In the genomic region with DNA sequence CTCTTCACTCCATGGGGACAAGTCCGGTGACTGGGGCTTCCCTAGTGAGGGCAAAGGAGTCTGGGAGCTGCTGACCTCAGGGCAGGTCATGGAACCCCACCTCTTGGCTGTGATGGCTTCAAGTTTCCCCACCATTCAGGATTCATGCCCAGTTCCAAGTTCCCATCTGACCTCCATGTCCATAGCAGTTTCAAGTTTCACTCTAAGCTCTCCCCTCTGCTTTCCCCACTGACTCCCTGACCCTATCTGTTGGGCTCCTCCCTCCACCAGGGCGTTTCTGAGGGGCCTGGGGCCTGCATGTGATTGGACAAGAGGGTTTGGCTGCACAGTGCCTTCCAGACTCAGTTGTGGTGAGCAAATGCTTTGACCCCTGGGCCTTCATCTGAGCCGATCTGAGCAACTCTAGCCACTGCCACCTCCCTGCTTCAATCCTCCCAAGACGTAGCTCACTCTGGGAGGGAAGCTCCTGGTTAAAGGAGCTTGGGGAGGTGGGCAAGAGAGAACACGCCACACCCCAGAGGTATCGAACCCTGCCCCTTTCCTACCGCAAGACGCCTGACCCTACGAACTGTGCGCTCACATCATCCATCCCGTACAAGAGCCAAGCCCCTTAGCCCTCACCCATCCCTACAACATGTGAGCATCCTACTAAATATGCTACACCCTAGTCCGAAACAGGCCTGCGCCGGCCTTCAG, we compare ENCODE assay signal across 12 cellular contexts. TPM values are rescaled to one million over a fixed set of nuclear protein-coding genes. Genes with fewer than 3 reads are reported as not detected.
DNase-seq lines count a peak whose midpoint lies in the region; ATAC-seq and TF ChIP-seq lines count a peak whose summit lies in the region.
"Had no signal": no experiment of that assay in that cellular context is flagged by ENCODE, and none has a peak within 500 bp of the region (broad histone marks: within the 10 kb centered on the region; RNA-seq: fewer than 3 reads in every experiment).

No MANE protein-coding gene starts in this region.

- H4K20me1 ChIP-seq in OCI-LY7 (ENCODE audit: insufficient read depth, low read length) = no peaks in the 10 kb centered on the region; the same call in 1 of the 2 replicates

- WGBS in transverse colon (ENCODE audit: low coverage in 1 of 2), 2 donors = 80 to 84% methylated on average over 1 to 14 of the region's 14 CpGs

- TF ChIP-seq EP300 in transverse colon (IDR thresholded peaks at IDR 0.05; ENCODE audit: low read depth) = no peak

- CTCF ChIA-PET in OCI-LY7 (lab: Charles Lee; ENCODE audit: unreplicated experiment) = no interaction called here

- H3K4me2 ChIP-seq in OCI-LY7 (ENCODE audit: low read length) = no peak overlapping the region

- TF ChIP-seq CTCF in left ventricle myocardium inferior (IDR thresholded peaks at IDR 0.05; ENCODE audit: borderline replicate concordance) (no peak), fibroblast of villous mesenchyme (IDR thresholded peaks at IDR 0.05; ENCODE audit: insufficient read depth, low read depth, low read length) (no peak), transverse colon (IDR thresholded peaks at IDR 0.05) (no peak), OCI-LY7 (conservative IDR thresholded peaks at IDR 0.05; ENCODE audit: low read length) (no peak)

- DNase-seq in left ventricle myocardium inferior (no peak), cardiac septum (ENCODE audit: low spot score) (no peak), fibroblast of villous mesenchyme (ENCODE audit: low read depth) (peak; percentile 77), transverse colon (no peak), OCI-LY7 (ENCODE audit: low spot score) (no peak)
- DNase-seq: activated B cell treated with CpG ODN at 0.5 μM for 24 hours; activated gamma-delta T cell; NCI-H2171; RPMI8226; stimulated activated CD4-positive, alpha-beta T cell treated with anti-CD3 and anti-CD28 coated beads, Interleukin-15, amount 100 ng/mL, for 24 hours; stimulated activated naive CD8-positive, alpha-beta T cell treated with anti-CD3 and anti-CD28 coated beads, Interleukin-15, Interleukin-2, amounts not matched to agents 100 U/mL and 50 U/mL, for 24 hours had no signal

- H2AFZ ChIP-seq in OCI-LY7 (ENCODE audit: low read length) = no peak overlapping the region

- peak; percentile 11 for TF ChIP-seq POLR2A in transverse colon (IDR thresholded peaks at IDR 0.05)

- no peaks in the 10 kb centered on the region for H3K27me3 ChIP-seq in left ventricle myocardium inferior (ENCODE audit: low read depth)
- no peaks in the 10 kb centered on the region for H3K27me3 ChIP-seq in transverse colon

- H3K4me1 ChIP-seq in left ventricle myocardium inferior = peaks cover 48% of the 10 kb centered on the region
- peaks cover 0 to 27% (median 20%) of the 10 kb centered on the region in 4 donors for H3K4me1 ChIP-seq in transverse colon
- H3K4me1 ChIP-seq in OCI-LY7 (ENCODE audit: insufficient read depth, low read length, poor library complexity, severe bottlenecking) = no peaks in the 10 kb centered on the region

- no peak for ATAC-seq in GM19023 (IDR thresholded peaks at IDR 0.05; ENCODE audit: unreplicated experiment)
- ATAC-seq: stimulated activated naive CD8-positive, alpha-beta T cell treated with anti-CD3 and anti-CD28 coated beads, Interleukin-15, Interleukin-2, amounts not matched to agents 100 U/mL and 50 U/mL, for 24 hours had no signal

- POLR2A ChIA-PET in OCI-LY7 (lab: Charles Lee) = no interaction called here

- in situ Hi-C loops in transverse colon (cut with MboI; ENCODE audit: low pct_ligation_motif_present in 1 of 4, low pct_unique_long_range_greater_than_20kb in 1 of 4, low sequenced_read_pairs in 3 of 4) = no loop called here

- H3K79me2 ChIP-seq in OCI-LY7 (ENCODE audit: insufficient read depth, low read depth, low read length) = no peaks in the 10 kb centered on the region

- no peak overlapping the region for H3K4me3 ChIP-seq in left ventricle myocardium inferior
- no peak overlapping the region for H3K4me3 ChIP-seq in fibroblast of villous mesenchyme (ENCODE audit: low read depth, low read length)
- H3K4me3 ChIP-seq in transverse colon = no peak overlapping the region
- no peak overlapping the region for H3K4me3 ChIP-seq in OCI-LY7 (ENCODE audit: low read depth, low read length, poor library complexity, severe bottlenecking)

- no peaks in the 10 kb centered on the region for H3K9me3 ChIP-seq in left ventricle myocardium inferior (replicated peaks)
- H3K9me3 ChIP-seq in transverse colon = no peaks in the 10 kb centered on the region
- no peaks in the 10 kb centered on the region for H3K9me3 ChIP-seq in OCI-LY7 (ENCODE audit: low read length)

- peaks cover 33% of the 10 kb centered on the region for H3K36me3 ChIP-seq in left ventricle myocardium inferior
- H3K36me3 ChIP-seq in transverse colon = peaks cover 0 to 18% (median 0%) of the 10 kb centered on the region in 4 donors
- peaks cover 19% of the 10 kb centered on the region; the same call in 1 of the 2 replicates for H3K36me3 ChIP-seq in OCI-LY7 (ENCODE audit: insufficient read depth, low read length)

- BruUV-seq in OCI-LY7 (replicated peaks; lab: Mats Ljungman, UMichigan) = no TSS peak

- peak overlapping the region; percentile 97 for H3K27ac ChIP-seq in left ventricle myocardium inferior (replicated peaks)
- H3K27ac ChIP-seq in transverse colon = no peak overlapping the region
- no peak overlapping the region for H3K27ac ChIP-seq in OCI-LY7 (ENCODE audit: low read depth, low read length, poor library complexity, severe bottlenecking)

- intact Hi-C loops in left ventricle myocardium inferior (cut with micrococcal nuclease) = no loop called here
- intact Hi-C loops in cardiac septum (cut with DNase I) = loop anchor here (5.0 kb wide), 1 partner anchor 94 kb away; no protein-coding TSS in a partner anchor
- intact Hi-C loops in transverse colon (cut with DNase I; ENCODE audit: low total_unique reads) = no loop called here
- intact Hi-C loops in OCI-LY7 (cut with micrococcal nuclease; ENCODE audit: unreplicated experiment) = no loop called here

- H3K9me2 ChIP-seq in OCI-LY7 (ENCODE audit: insufficient read depth, low read length) = no peaks in the 10 kb centered on the region

RNA-seq across cellular contexts. Expression of gene ZNF629, which starts 8.3 kb away (rescaled TPM):
- total RNA-seq in left ventricle myocardium inferior (21.1 TPM), cardiac septum (22.7 TPM), fibroblast of villous mesenchyme (19.4 and 21.6 TPM in 2 replicates), transverse colon (10 to 100 TPM; 13.5 to 29.9 (median 16.4) TPM), OCI-LY7 (2022) (1.0 and 1.1 TPM in 2 replicates)
- total RNA-seq in OCI-LY7 (2014; rRNA removed; shearing (Covaris generic)) = 1.9 and 2.5 TPM in 2 replicates

RNA-seq across cellular contexts. Expression of gene RNF40, which starts 16.6 kb away (rescaled TPM):
- total RNA-seq in left ventricle myocardium inferior (35.6 TPM), cardiac septum (47.9 TPM), fibroblast of villous mesenchyme (68.9 and 88.9 TPM in 2 replicates), transverse colon (100 to 1,000 TPM in 1 of 4 donors, 10 to 100 TPM in 3; 55.3 to 105 (median 77.8) TPM), OCI-LY7 (2022) (108 and 120 TPM in 2 replicates)
- 54.8 and 70.5 TPM in 2 replicates for total RNA-seq in OCI-LY7 (2014; rRNA removed; shearing (Covaris generic))

RNA-seq across cellular contexts. Expression of gene CFAP119, which starts 16.8 kb away (rescaled TPM):
- total RNA-seq in left ventricle myocardium inferior (0.69 TPM), cardiac septum (1.0 TPM), fibroblast of villous mesenchyme (1.3 and 3.2 TPM in 2 replicates), transverse colon (10 to 100 TPM in 1 of 4 donors, 1 to 10 TPM in 3; 3.3 to 15.5 (median 6.0) TPM), OCI-LY7 (2022) (25.0 and 27.4 TPM in 2 replicates)
- total RNA-seq in OCI-LY7 (2014; rRNA removed; shearing (Covaris generic)) = 20.7 and 27.4 TPM in 2 replicates

RNA-seq across cellular contexts. Expression of gene PHKG2, which starts 30.5 kb away (rescaled TPM):
- total RNA-seq in left ventricle myocardium inferior = 15.6 TPM
- 13.2 TPM for total RNA-seq in cardiac septum
- 22.2 and 26.3 TPM in 2 replicates for total RNA-seq in fibroblast of villous mesenchyme
- total RNA-seq in transverse colon = 100 to 1,000 TPM in 1 of 4 donors, 10 to 100 TPM in 3; 41.1 to 152 (median 66.4) TPM
- total RNA-seq in OCI-LY7 (2014; rRNA removed; shearing (Covaris generic)) = 37.6 and 40.5 TPM in 2 replicates
- total RNA-seq in OCI-LY7 (2022) = 41.9 and 46.5 TPM in 2 replicates
